ENCODE assay signal across 22 cellular contexts in genomic region chr10:82867056-82867455, GRCh38.
"Had no signal": no experiment of that assay in that cellular context is flagged by ENCODE, and none has a peak within 500 bp of the region (broad histone marks: within the 10 kb centered on the region; RNA-seq: fewer than 3 reads in every experiment).

No MANE protein-coding gene starts in this region.

- H3K9me3 ChIP-seq: adrenal gland, esophagus squamous epithelium, gastrocnemius medialis, neutrophil, ovary, psoas muscle, right atrium auricular region, thoracic aorta had no signal

- H3K36me3 Mint-ChIP-seq: activated naive CD8-positive, alpha-beta T cell; natural killer cell treated with Interleukin-12 subunit alpha and Interleukin-12 subunit beta and Interleukin-15 and Interleukin-18, amount 100 ng/mL, for 72 hours; type B pancreatic cell had no signal

- ATAC-seq: gastrocnemius medialis; natural killer cell treated with Interleukin-12 subunit alpha and Interleukin-12 subunit beta and Interleukin-15 and Interleukin-18, amount 100 ng/mL, for 72 hours; psoas muscle had no signal

- H3K27ac Mint-ChIP-seq: activated naive CD8-positive, alpha-beta T cell; endodermal cell; natural killer cell treated with Interleukin-12 subunit alpha and Interleukin-12 subunit beta and Interleukin-15 and Interleukin-18, amount 100 ng/mL, for 72 hours; T-helper 2 cell treated with Interferon-gamma antibody and Interleukin-4, amounts not matched to agents 5 μg/mL and 100 μg/mL, for 36 hours; type B pancreatic cell had no signal

- DNase-seq: activated CD4-positive, alpha-beta T cell treated with anti-CD3 and anti-CD28 coated beads for 1 hour; activated T-cell treated with anti-CD3 and anti-CD28 coated beads, Interleukin-2, amount 50 U/mL, for 1 hour; adrenal gland; cerebellar nuclear complex; cortex of kidney; endodermal cell; esophagus squamous epithelium; gastrocnemius medialis; hippocampal formation; left ventricle myocardium superior; midbrain; ovary; psoas muscle; stimulated activated CD4-positive, alpha-beta T cell treated with anti-CD3 and anti-CD28 coated beads, Interleukin-4, amount 100 ng/mL, for 24 hours; stimulated activated naive CD4-positive, alpha-beta T cell treated with Interleukin-2 at 50 U/mL for 16 hours had no signal

- H3K4me3 Mint-ChIP-seq: activated naive CD8-positive, alpha-beta T cell; endodermal cell; natural killer cell treated with Interleukin-12 subunit alpha and Interleukin-12 subunit beta and Interleukin-15 and Interleukin-18, amount 100 ng/mL, for 72 hours; T-helper 2 cell treated with Interferon-gamma antibody and Interleukin-4, amounts not matched to agents 5 μg/mL and 100 μg/mL, for 36 hours; type B pancreatic cell had no signal

- H3K4me3 ChIP-seq: adrenal gland, esophagus squamous epithelium, gastrocnemius medialis, ovary, psoas muscle, right atrium auricular region, thoracic aorta had no signal

- H3K9me3 Mint-ChIP-seq: endodermal cell, type B pancreatic cell had no signal

- H3K36me3 ChIP-seq: adrenal gland, esophagus squamous epithelium, gastrocnemius medialis, neutrophil, ovary, right atrium auricular region, thoracic aorta had no signal

- H3K4me1 Mint-ChIP-seq: endodermal cell had no signal

- H3K27ac ChIP-seq: adrenal gland, esophagus squamous epithelium, gastrocnemius medialis, neutrophil, ovary, psoas muscle, right atrium auricular region, thoracic aorta had no signal

- H3K27me3 ChIP-seq: adrenal gland, esophagus squamous epithelium, gastrocnemius medialis, neutrophil, ovary, right atrium auricular region had no signal

- H3K4me1 ChIP-seq: adrenal gland, esophagus squamous epithelium, gastrocnemius medialis, psoas muscle, right atrium auricular region had no signal

- H3K27me3 Mint-ChIP-seq: activated naive CD8-positive, alpha-beta T cell; natural killer cell treated with Interleukin-12 subunit alpha and Interleukin-12 subunit beta and Interleukin-15 and Interleukin-18, amount 100 ng/mL, for 72 hours; type B pancreatic cell had no signal
